Comparison of ENCODE assay signal across 14 cellular contexts in genomic region chr13:30681489-30682242, GRCh38. TPM values are rescaled to one million over a fixed set of nuclear protein-coding genes. Genes with fewer than 3 reads are reported as not detected.
DNase-seq lines count a peak whose midpoint lies in the region; ATAC-seq and TF ChIP-seq lines count a peak whose summit lies in the region.
"Had no signal": no experiment of that assay in that cellular context is flagged by ENCODE, and none has a peak within 500 bp of the region (broad histone marks: within the 10 kb centered on the region; RNA-seq: fewer than 3 reads in every experiment).

No MANE protein-coding gene starts in this region.

- H3K4me3 ChIP-seq in NB4 (ENCODE audit: low read depth, low read length): no peak overlapping the region
- H3K4me3 ChIP-seq: spleen had no signal

- peak; percentile 27 for DNase-seq in Daoy (ENCODE audit: low read depth)
- peak; percentile 35 for DNase-seq in NB4 (ENCODE audit: low read depth)
- peak; percentile 70 for DNase-seq in fibroblast of peridontal ligament (ENCODE audit: extremely low read depth)
- DNase-seq in sciatic nerve (ENCODE audit: low spot score): no peak
- DNase-seq in OCI-M2 (lab: John Stamatoyannopoulos, UW; ENCODE audit: unreplicated experiment): no peak
- no peak for DNase-seq in NCI-H2107 (lab: John Stamatoyannopoulos, UW)
- DNase-seq in NCI-H1694 (lab: John Stamatoyannopoulos, UW): no peak
- DNase-seq: amniotic stem cell; DMS53; effector CD8-positive, alpha-beta T cell; naive thymus-derived CD8-positive, alpha-beta T cell; NCI-H1105; NCI-H526 treated with DMSO at 0.1 percent for 48 hours; spleen had no signal

- peak; percentile 72 for ATAC-seq in sciatic nerve
- ATAC-seq: naive thymus-derived CD8-positive, alpha-beta T cell had no signal

- TF ChIP-seq CTCF in NB4 (IDR thresholded peaks at IDR 0.05; ENCODE audit: low read depth, low read length): no peak

- TF ChIP-seq POLR2A in NB4 (IDR thresholded peaks at IDR 0.05; ENCODE audit: extremely low read depth, insufficient read length): no peak

- intact Hi-C loops in sciatic nerve (cut with DNase I): no loop called here

RNA-seq across cellular contexts. Expression of gene ALOX5AP, which starts 53.7 kb away (rescaled TPM):
- 2.3 and 6.2 TPM in 2 replicates for total RNA-seq in Daoy (2014; rRNA removed; shearing (Covaris generic))
- 21.8 TPM for total RNA-seq in sciatic nerve

Comparison
In these comparisons a context has a peak if more than half of its experiments do, and no peak if none do; other contexts are left out.
1. DNase-seq: peak in Daoy (single experiment), NB4 (single experiment) and fibroblast of peridontal ligament (single experiment); none in sciatic nerve (single experiment), OCI-M2 (single experiment), NCI-H2107 (single experiment) and NCI-H1694 (single experiment).